4 cellular contexts compared by ENCODE assay signal in the genomic region with DNA sequence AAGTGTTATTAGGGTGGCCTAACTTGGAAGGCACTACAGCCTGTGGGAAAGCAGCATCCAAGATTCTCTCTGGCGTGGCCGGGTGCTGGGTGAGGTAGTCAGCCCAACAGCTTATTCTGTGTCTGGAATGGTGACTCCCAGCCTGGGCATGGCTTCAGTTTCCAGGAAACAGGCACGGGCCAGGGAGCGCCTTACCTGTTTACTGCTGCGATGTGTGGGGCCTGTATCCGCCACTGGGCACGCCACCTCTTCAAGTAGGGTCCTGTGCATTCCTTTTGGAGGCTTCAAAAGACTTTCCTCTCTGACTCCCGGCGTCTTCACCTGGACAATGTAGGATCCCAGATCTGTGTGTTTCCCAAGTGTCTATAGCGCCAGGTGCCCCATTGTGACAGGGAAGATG. TPM values are rescaled to one million over a fixed set of nuclear protein-coding genes. Genes with fewer than 3 reads are reported as not detected.
"Had no signal": no experiment of that assay in that cellular context is flagged by ENCODE, and none has a peak within 500 bp of the region (broad histone marks: within the 10 kb centered on the region; RNA-seq: fewer than 3 reads in every experiment).

No MANE protein-coding gene starts in this region.

RNA-seq across cellular contexts. Expression of gene TP53TG3D, which starts 10.5 kb away (rescaled TPM):
- total RNA-seq: M059J, NCI-H460, OCI-LY7, PC-9 had no signal
